ENCODE assay signal across 23 cellular contexts in the genomic region with DNA sequence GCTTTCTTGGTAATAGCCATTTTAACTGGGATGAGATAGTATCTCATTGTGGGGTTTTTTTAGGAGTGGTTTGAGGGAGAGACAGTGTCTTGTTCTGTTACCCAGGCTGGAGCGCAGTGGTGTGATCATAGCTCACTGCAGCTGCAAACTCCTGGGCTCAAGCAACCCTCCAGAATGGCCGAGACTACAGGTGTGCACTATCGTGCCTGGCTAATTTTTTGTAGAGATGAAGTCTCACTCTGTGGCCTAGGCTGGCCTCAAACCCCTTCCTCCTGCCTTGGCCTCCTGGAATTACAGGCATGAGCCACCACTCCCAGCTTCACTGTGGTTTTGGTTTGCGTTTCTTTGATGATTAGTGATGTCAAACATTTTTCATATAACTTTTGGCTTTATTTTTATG.
"Had no signal": no experiment of that assay in that cellular context is flagged by ENCODE, and none has a peak within 500 bp of the region (broad histone marks: within the 10 kb centered on the region; RNA-seq: fewer than 3 reads in every experiment).

No MANE protein-coding gene starts in this region.

- H3K4me3 Mint-ChIP-seq: activated B cell treated with CpG ODN at 0.5 μM for 24 hours; activated naive CD4-positive, alpha-beta T cell treated with anti-CD3 and anti-CD28 coated beads for 36 hours; activated naive CD8-positive, alpha-beta T cell; brain; T-helper 17 cell; T-helper 2 cell treated with Interferon-gamma antibody and Interleukin-4, amounts not matched to agents 5 μg/mL and 100 μg/mL, for 36 hours had no signal

- H3K27me3 Mint-ChIP-seq: activated B cell treated with CpG ODN at 0.5 μM for 24 hours; activated naive CD8-positive, alpha-beta T cell; brain; T-helper 17 cell had no signal

- H3K9me3 Mint-ChIP-seq: activated B cell treated with CpG ODN at 0.5 μM for 24 hours; activated naive CD4-positive, alpha-beta T cell treated with anti-CD3 and anti-CD28 coated beads for 36 hours; activated T-helper 2 cell treated with anti-CD3 and anti-CD28 coated beads, Interferon-gamma antibody, Interleukin-2, Interleukin-4, amounts not matched to agents 10 μg/mL and 5 μg/mL and 100 μg/mL, durations not matched to agents 14 hours and 24 hours and 36 hours; brain; T-helper 2 cell treated with Interferon-gamma antibody and Interleukin-4, amounts not matched to agents 5 μg/mL and 100 μg/mL, for 36 hours had no signal

- H3K27ac Mint-ChIP-seq: activated B cell treated with CpG ODN at 0.5 μM for 24 hours; activated naive CD4-positive, alpha-beta T cell treated with anti-CD3 and anti-CD28 coated beads for 36 hours; activated naive CD8-positive, alpha-beta T cell; activated T-helper 2 cell treated with anti-CD3 and anti-CD28 coated beads, Interferon-gamma antibody, Interleukin-2, Interleukin-4, amounts not matched to agents 10 μg/mL and 5 μg/mL and 100 μg/mL, durations not matched to agents 14 hours and 24 hours and 36 hours; T-helper 17 cell; T-helper 2 cell treated with Interferon-gamma antibody and Interleukin-4, amounts not matched to agents 5 μg/mL and 100 μg/mL, for 36 hours had no signal

- ATAC-seq: activated CD4-positive, CD25-positive, alpha-beta regulatory T cell treated with anti-CD3 and anti-CD28 coated beads, Interleukin-2, amount 50 U/mL, for 24 hours; gastroesophageal sphincter; heart right ventricle; T-helper 17 cell had no signal

- DNase-seq: activated B cell treated with CpG ODN at 0.5 μM for 24 hours; activated CD4-positive, alpha-beta T cell treated with anti-CD3 and anti-CD28 coated beads for 48 hours; activated CD4-positive, alpha-beta T cell treated with anti-CD3 and anti-CD28 coated beads, Interleukin-2, amount 50 U/mL, for 1 hour; activated CD4-positive, alpha-beta T cell treated with anti-CD3 and anti-CD28 coated beads, Interleukin-2, amount 50 U/mL, for 48 hours; activated effector memory CD4-positive, alpha-beta T cell treated with anti-CD3 and anti-CD28 coated beads, Interleukin-2, amount 50 U/mL, for 16 hours; activated naive CD4-positive, alpha-beta T cell treated with anti-CD3 and anti-CD28 coated beads for 36 hours; activated T-cell treated with anti-CD3 and anti-CD28 coated beads, Interleukin-2, amount 50 U/mL, for 1 hour; central memory CD4-positive, alpha-beta T cell; cerebellar nuclear complex; colonic mucosa; effector CD8-positive, alpha-beta T cell; esophagus squamous epithelium; heart right ventricle; T-helper 1 cell; T-helper 17 cell; T1000; WERI-Rb-1 had no signal
